Comparison of ENCODE assay signal across 15 cellular contexts in genomic region chr1:10896673-10897072, GRCh38.
"Had no signal": no experiment of that assay in that cellular context is flagged by ENCODE, and none has a peak within 500 bp of the region (broad histone marks: within the 10 kb centered on the region; RNA-seq: fewer than 3 reads in every experiment).

No MANE protein-coding gene starts in this region.

- ATAC-seq: esophagus mucosa; heart left ventricle; left colon; naive thymus-derived CD4-positive, alpha-beta T cell; sciatic nerve had no signal

- H3K36me3 ChIP-seq: heart left ventricle, neutrophil, stomach had no signal

- H3K4me3 ChIP-seq: coronary artery, heart left ventricle, stomach had no signal

- H3K27ac Mint-ChIP-seq: naive thymus-derived CD4-positive, alpha-beta T cell; nephron progenitor cell had no signal

- DNase-seq: effector CD8-positive, alpha-beta T cell; hippocampal formation; left colon; mammary epithelial cell; naive thymus-derived CD4-positive, alpha-beta T cell; nephron progenitor cell; stimulated activated CD4-positive, alpha-beta T cell treated with anti-CD3 and anti-CD28 coated beads, Interleukin-2, amount 100 ng/mL, for 24 hours; stimulated activated CD4-positive, alpha-beta T cell treated with anti-CD3 and anti-CD28 coated beads, Interleukin-4, amount 100 ng/mL, for 4 hours; stomach; substantia nigra had no signal

- H3K9me3 ChIP-seq: heart left ventricle, neutrophil, stomach had no signal

- H3K27ac ChIP-seq: coronary artery, heart left ventricle, neutrophil, stomach had no signal

- H3K9me3 Mint-ChIP-seq: nephron progenitor cell had no signal

- H3K4me3 Mint-ChIP-seq: naive thymus-derived CD4-positive, alpha-beta T cell; nephron progenitor cell had no signal

- H3K4me1 ChIP-seq: heart left ventricle had no signal
